21 cellular contexts compared by ENCODE assay signal in genomic region chr1:214523124-214523824, GRCh38.
"Had no signal": no experiment of that assay in that cellular context is flagged by ENCODE, and none has a peak within 500 bp of the region (broad histone marks: within the 10 kb centered on the region; RNA-seq: fewer than 3 reads in every experiment).

No MANE protein-coding gene starts in this region.

- FAIRE-seq: endometrium had no signal

- DNase-seq: activated CD4-positive, alpha-beta T cell treated with anti-CD3 and anti-CD28 coated beads, Interleukin-2, amount 50 U/mL, for 1 hour; activated CD4-positive, CD25-positive, alpha-beta regulatory T cell treated with anti-CD3 and anti-CD28 coated beads, Interleukin-2, amount 50 U/mL, for 72 hours; activated CD8-positive, alpha-beta memory T cell treated with anti-CD3 and anti-CD28 coated beads, Interleukin-2, amount 50 U/mL, for 4 hours; activated naive CD4-positive, alpha-beta T cell treated with anti-CD3 and anti-CD28 coated beads, Interleukin-2, amount 10 ng/mL, durations not matched to agents 7 days and 5 days; activated naive CD8-positive, alpha-beta T cell treated with anti-CD3 and anti-CD28 coated beads, Interleukin-2, amount 50 U/mL, for 24 hours; activated T-cell treated with anti-CD3 and anti-CD28 coated beads, Interleukin-2, amount 50 U/mL, for 4 hours; anterior cingulate cortex; brain microvascular endothelial cell; erythroblast; heart right ventricle; left lung; occipital lobe; posterior cingulate gyrus; retina; stimulated activated CD4-positive, alpha-beta T cell treated with anti-CD3 and anti-CD28 coated beads, Interleukin-12 subunit alpha, Interleukin-12 subunit beta, amount 100 ng/mL, for 4 hours; stimulated activated CD4-positive, alpha-beta T cell treated with anti-CD3 and anti-CD28 coated beads, Interleukin-1b, Interleukin-23, amount 100 ng/mL, for 48 hours; stimulated activated CD8-positive, alpha-beta memory T cell treated with anti-CD3 and anti-CD28 coated beads, Interleukin-4, amount 100 ng/mL, for 48 hours; stimulated activated naive CD4-positive, alpha-beta T cell; T1000 had no signal

- ATAC-seq: activated naive CD8-positive, alpha-beta T cell treated with anti-CD3 and anti-CD28 coated beads, Interleukin-2, amount 50 U/mL, for 24 hours; activated T-cell treated with anti-CD3 and anti-CD28 coated beads, Interleukin-2, amount 50 U/mL, for 4 hours; heart right ventricle; left lung had no signal

- H3K4me1 ChIP-seq: left lung had no signal

- H3K9me3 ChIP-seq: heart right ventricle, left lung had no signal

- H3K27ac ChIP-seq: brain microvascular endothelial cell, coronary artery, heart right ventricle, left lung had no signal

- H3K36me3 ChIP-seq: brain microvascular endothelial cell, heart right ventricle, left lung had no signal

- H3K27me3 ChIP-seq: brain microvascular endothelial cell, heart right ventricle, left lung had no signal

- H3K4me3 ChIP-seq: coronary artery, heart right ventricle, left lung had no signal
